ENCODE assay signal across 6 cellular contexts in genomic region chr17:48625502-48626201, GRCh38. TPM values are rescaled to one million over a fixed set of nuclear protein-coding genes. Genes with fewer than 3 reads are reported as not detected.
DNase-seq lines count a peak whose midpoint lies in the region; ATAC-seq and TF ChIP-seq lines count a peak whose summit lies in the region.

No MANE protein-coding gene starts in this region.

- H2BK5ac ChIP-seq in trophoblast cell (ENCODE audit: low read depth, low read length, poor library complexity): no peak overlapping the region

- H3K9me3 ChIP-seq in trophoblast cell (ENCODE audit: insufficient read depth, low read depth, low read length): peaks cover 9% of the 10 kb centered on the region

- peak overlapping the region; percentile 69 for H2AFZ ChIP-seq in trophoblast cell (ENCODE audit: insufficient read depth, low read length, poor library complexity)

- H3K27ac Mint-ChIP-seq in chondrocyte (ENCODE audit: unreplicated experiment): no peak overlapping the region

- H4K12ac ChIP-seq in trophoblast cell (ENCODE audit: low read depth, low read length): no peak overlapping the region

- H4K8ac ChIP-seq in trophoblast cell (ENCODE audit: low read depth, low read length): no peak overlapping the region

- peak overlapping the region; percentile 83 for H3K4me2 ChIP-seq in trophoblast cell (ENCODE audit: low read length)

- no peak overlapping the region for H3K18ac ChIP-seq in trophoblast cell (ENCODE audit: low read length)

- DNase-seq in AG10803 (ENCODE audit: low read depth) (no peak), NCI-H1105 treated with DMSO at 0.1 percent for 48 hours (lab: John Stamatoyannopoulos, UW) (peak; percentile 31), chondrocyte (ENCODE audit: low spot score) (no peak), trophoblast cell (peak; percentile 63 to 76), middle frontal gyrus (ENCODE audit: extremely low spot score, low spot score) (no peak)

- peaks cover 8 to 18% of the 10 kb centered on the region in 2 experiments for H3K4me1 ChIP-seq in trophoblast cell (ENCODE audit: control insufficient read depth in 1 of 2, insufficient read depth in 2 of 2, low read length in 2 of 2)

- no peak overlapping the region for H2AK5ac ChIP-seq in trophoblast cell (ENCODE audit: low read length)

- peaks cover 95% of the 10 kb centered on the region for H3K27me3 ChIP-seq in trophoblast cell (ENCODE audit: insufficient read depth, low read length)

- TF ChIP-seq CTCF in AG10803 (conservative IDR thresholded peaks at IDR 0.05; ENCODE audit: low read length): no peak
- no peak for TF ChIP-seq CTCF in chondrocyte (IDR thresholded peaks at IDR 0.05)

- H3K79me2 ChIP-seq in trophoblast cell (ENCODE audit: control insufficient read depth, insufficient read depth, low read length, poor library complexity): no peaks in the 10 kb centered on the region

- no peak overlapping the region for H3K23ac ChIP-seq in trophoblast cell (ENCODE audit: low read length)

- H3K9ac ChIP-seq in trophoblast cell (ENCODE audit: low read length): no peak overlapping the region

- H3K4ac ChIP-seq in trophoblast cell (ENCODE audit: low read depth, low read length): no peak overlapping the region

- ATAC-seq in HG03159 (IDR thresholded peaks at IDR 0.05; ENCODE audit: unreplicated experiment): no peak

- H3K36me3 ChIP-seq in trophoblast cell (ENCODE audit: control insufficient read depth in 1 of 2, insufficient read depth in 2 of 2, low read length in 2 of 2): no peaks in the 10 kb centered on the region

- peak overlapping the region; percentile 65 for H3K4me3 Mint-ChIP-seq in chondrocyte (ENCODE audit: unreplicated experiment)

- no peaks in the 10 kb centered on the region for H3K9me3 Mint-ChIP-seq in chondrocyte (ENCODE audit: low read depth)

- peaks cover 83% of the 10 kb centered on the region for H3K27me3 Mint-ChIP-seq in chondrocyte (ENCODE audit: low read depth)

- no peaks in the 10 kb centered on the region for H3K79me1 ChIP-seq in trophoblast cell (ENCODE audit: low read length)

- WGBS in trophoblast cell (ENCODE audit: extremely low coverage, insufficient coverage, insufficient read length): no CpG with 5 or more reads among the region's 63 CpGs

- no peak overlapping the region for H3K27ac ChIP-seq in trophoblast cell (ENCODE audit: low read depth, low read length)

- H4K91ac ChIP-seq in trophoblast cell (ENCODE audit: low read depth, low read length): no peak overlapping the region

- peaks cover 5% of the 10 kb centered on the region for H3K36me3 Mint-ChIP-seq in chondrocyte (ENCODE audit: low read depth)

- H3K4me1 Mint-ChIP-seq in chondrocyte (ENCODE audit: low read depth): peaks cover 8% of the 10 kb centered on the region

- H2BK12ac ChIP-seq in trophoblast cell (ENCODE audit: low read length): no peak overlapping the region

- H3K4me3 ChIP-seq in AG10803 (ENCODE audit: low read length) (peak overlapping the region; percentile 69), trophoblast cell (ENCODE audit: low read depth, low read length) (peak overlapping the region; percentile 21)

- no peak overlapping the region for H3K14ac ChIP-seq in trophoblast cell (ENCODE audit: low read length)

- no peak overlapping the region for H2BK120ac ChIP-seq in trophoblast cell (ENCODE audit: insufficient read depth, low read length, poor library complexity)

RNA-seq across cellular contexts. Expression of gene HOXB9, which starts 0.5 kb away (rescaled TPM):
- 0.20 TPM in 1 of 3 replicates, not detected in the others for total RNA-seq in chondrocyte
- polyA plus RNA-seq in trophoblast cell (2013): 0.99 and 1.1 TPM in 2 replicates

RNA-seq across cellular contexts. Expression of gene HOXB8, which starts 10.6 kb away (rescaled TPM):
- not detected in 3 replicates for total RNA-seq in chondrocyte
- 2.4 and 2.5 TPM in 2 replicates for polyA plus RNA-seq in trophoblast cell (2013)

RNA-seq across cellular contexts. Expression of gene HOXB7, which starts 14.8 kb away (rescaled TPM):
- not detected in 3 replicates for total RNA-seq in chondrocyte
- polyA plus RNA-seq in trophoblast cell (2013): 9.6 and 9.8 TPM in 2 replicates

RNA-seq across cellular contexts. Expression of gene HOXB6, which starts 20.9 kb away (rescaled TPM):
- total RNA-seq in chondrocyte: not detected in 3 replicates
- polyA plus RNA-seq in trophoblast cell (2013): 10.6 and 10.9 TPM in 2 replicates

RNA-seq across cellular contexts. Expression of gene HOXB5, which starts 32.1 kb away (rescaled TPM):
- total RNA-seq in chondrocyte: not detected in 3 replicates
- 3.2 and 3.5 TPM in 2 replicates for polyA plus RNA-seq in trophoblast cell (2013)

Comparison
In these comparisons a context has a peak if more than half of its experiments do, and no peak if none do; other contexts are left out.
1. DNase-seq: peak in NCI-H1105 treated with DMSO at 0.1 percent for 48 hours (single experiment) and trophoblast cell (2 of 2); none in AG10803 (single experiment), chondrocyte (single experiment) and middle frontal gyrus (single experiment).